In the genomic region with DNA sequence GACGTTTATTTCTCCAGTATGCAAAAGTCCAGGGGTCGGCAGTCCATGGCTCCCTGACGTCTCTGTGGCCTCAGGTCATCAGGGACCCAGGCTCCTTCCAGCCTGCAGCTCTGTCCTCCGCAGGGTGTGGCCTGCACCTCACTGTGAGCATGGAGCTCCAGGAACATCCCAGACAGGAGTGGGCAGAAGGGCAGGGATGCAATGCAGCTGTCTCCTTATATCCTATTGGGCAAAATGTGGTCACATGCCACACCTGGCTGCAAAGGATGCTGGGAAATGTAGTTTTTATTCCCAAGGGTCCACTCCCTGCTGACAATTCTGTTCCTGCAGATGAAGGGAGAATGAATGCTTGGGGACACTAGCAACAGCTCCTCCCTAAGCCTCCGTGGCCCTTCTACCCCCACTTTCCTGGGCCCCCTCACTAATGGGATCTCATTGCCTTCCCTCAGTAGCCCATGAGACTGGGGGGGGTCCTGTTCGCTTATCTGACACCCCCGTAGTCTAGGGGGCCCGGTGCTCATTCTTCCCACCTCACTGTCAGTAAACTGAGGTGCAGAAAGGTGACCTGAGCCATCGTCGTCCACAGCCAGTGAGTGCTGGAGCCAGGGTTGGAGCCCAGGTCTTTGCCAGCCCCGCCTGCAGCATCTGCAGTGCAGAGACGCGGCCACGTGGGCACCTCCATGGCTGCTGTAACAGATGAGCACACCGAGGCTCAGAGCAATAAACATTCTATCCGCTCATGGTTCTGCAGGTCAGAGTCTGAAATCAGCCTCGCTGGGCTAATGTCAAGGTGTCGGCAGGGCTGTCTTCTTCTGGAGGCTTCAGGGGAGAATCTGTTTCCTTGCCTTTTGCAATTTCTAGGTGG, we compare ENCODE assay signal across 8 cellular contexts.
DNase-seq lines count a peak whose midpoint lies in the region; ATAC-seq, FAIRE-seq and TF ChIP-seq lines count a peak whose summit lies in the region.

No MANE protein-coding gene starts in this region.

- no peak for ATAC-seq in HG03159 (IDR thresholded peaks at IDR 0.05; ENCODE audit: unreplicated experiment)

- CTCF ChIA-PET in HEK293 (lab: Yijun Ruan, JAX), result interaction anchor here (0.5 kb wide), 1 partner anchor 222 kb away, joined by 3 read pairs; no protein-coding TSS in a partner anchor

- POLR2A ChIA-PET in HEK293 (lab: Yijun Ruan, JAX), result interaction anchor here (0.5 to 0.6 kb wide), 2 partner anchors 112 to 236 kb away, joined by 3 to 4 read pairs; no protein-coding TSS in a partner anchor

- no peaks in the 10 kb centered on the region for H3K9me3 ChIP-seq in HEK293 (ENCODE audit: control insufficient read depth, insufficient read depth, low read depth, low read length)

- DNase-seq in D721Med (ENCODE audit: insufficient read length, low spot score) (peak; percentile 61), OCI-M1 (lab: John Stamatoyannopoulos, UW) (peak; percentile 70), fibroblast of gingiva (ENCODE audit: low read depth) (peak; percentile 24)
- DNase-seq in stimulated activated CD8-positive, alpha-beta memory T cell treated with anti-CD3 and anti-CD28 coated beads, Interleukin-4, amount 100 ng/mL, for 48 hours, result no peak
- no peak for DNase-seq in NK-92 treated with Interleukin-12 subunit alpha and Interleukin-12 subunit beta, amount 100 ng/mL, for 24 hours (lab: John Stamatoyannopoulos, UW)
- DNase-seq in stimulated activated CD4-positive, alpha-beta T cell treated with anti-CD3 and anti-CD28 coated beads, Interleukin-12 subunit alpha, Interleukin-12 subunit beta, amount 100 ng/mL, for 4 hours, result no peak

- no peak overlapping the region for H3K4me3 ChIP-seq in HEK293 (ENCODE audit: low read depth, low read length)

- TF ChIP-seq CTCF in D721Med (IDR thresholded peaks at IDR 0.05; ENCODE audit: insufficient read depth, missing control alignments) (no peak), HEK293 (tag by site-specific recombination; IDR thresholded peaks at IDR 0.05) (no peak)

- H3K4me1 ChIP-seq in HEK293 (ENCODE audit: control insufficient read depth, insufficient read depth, low read length), result no peaks in the 10 kb centered on the region

- H3K27ac ChIP-seq in HEK293 (ENCODE audit: extremely low read depth, low read depth, low read length), result no peak overlapping the region

- no peak for FAIRE-seq in D721Med (lab: Jason Lieb, UNC)

- no peaks in the 10 kb centered on the region for H3K36me3 ChIP-seq in HEK293 (ENCODE audit: control insufficient read depth in 2 of 2, insufficient read depth in 1 of 2, low read length in 2 of 2)

TF ChIP-seq in HEK293, 187 proteins besides CTCF, POLR2A, EP300 and RAD21:
- TF ChIP-seq HOXD13 (CRISPR knock-in tag; IDR thresholded peaks at IDR 0.05; ENCODE audit: borderline replicate concordance) (no peak), ZNF341 (tag by site-specific recombination; IDR thresholded peaks at IDR 0.05; ENCODE audit: low read depth) (peak; percentile 33; the same call in 1 of the 2 replicates), ZNF391 (tag by site-specific recombination; IDR thresholded peaks at IDR 0.05; ENCODE audit: borderline replicate concordance, low read depth) (no peak), ZNF677 (tag by site-specific recombination; IDR thresholded peaks at IDR 0.05) (no peak), SP3 (tag by site-specific recombination; IDR thresholded peaks at IDR 0.05) (0 out of 2 replicates have a peak, but pooled peaks have one; percentile 19), YY2 (tag by site-specific recombination; IDR thresholded peaks at IDR 0.05) (no peak), ZBTB48 (tag by site-specific recombination; IDR thresholded peaks at IDR 0.05) (peak; percentile 46; the same call in 1 of the 2 replicates), ZNF76 (tag by site-specific recombination; IDR thresholded peaks at IDR 0.05; ENCODE audit: borderline replicate concordance, low read depth) (peak; percentile 84), ZNF10 (tag by site-specific recombination; IDR thresholded peaks at IDR 0.05) (no peak), ZFHX2 (tag by site-specific recombination; conservative IDR thresholded peaks at IDR 0.05) (0 out of 2 replicates have a peak, but pooled peaks have one; percentile 16), REPIN1 (tag by site-specific recombination; IDR thresholded peaks at IDR 0.05; ENCODE audit: low read depth) (no peak)
- TF ChIP-seq, protein P1, sequence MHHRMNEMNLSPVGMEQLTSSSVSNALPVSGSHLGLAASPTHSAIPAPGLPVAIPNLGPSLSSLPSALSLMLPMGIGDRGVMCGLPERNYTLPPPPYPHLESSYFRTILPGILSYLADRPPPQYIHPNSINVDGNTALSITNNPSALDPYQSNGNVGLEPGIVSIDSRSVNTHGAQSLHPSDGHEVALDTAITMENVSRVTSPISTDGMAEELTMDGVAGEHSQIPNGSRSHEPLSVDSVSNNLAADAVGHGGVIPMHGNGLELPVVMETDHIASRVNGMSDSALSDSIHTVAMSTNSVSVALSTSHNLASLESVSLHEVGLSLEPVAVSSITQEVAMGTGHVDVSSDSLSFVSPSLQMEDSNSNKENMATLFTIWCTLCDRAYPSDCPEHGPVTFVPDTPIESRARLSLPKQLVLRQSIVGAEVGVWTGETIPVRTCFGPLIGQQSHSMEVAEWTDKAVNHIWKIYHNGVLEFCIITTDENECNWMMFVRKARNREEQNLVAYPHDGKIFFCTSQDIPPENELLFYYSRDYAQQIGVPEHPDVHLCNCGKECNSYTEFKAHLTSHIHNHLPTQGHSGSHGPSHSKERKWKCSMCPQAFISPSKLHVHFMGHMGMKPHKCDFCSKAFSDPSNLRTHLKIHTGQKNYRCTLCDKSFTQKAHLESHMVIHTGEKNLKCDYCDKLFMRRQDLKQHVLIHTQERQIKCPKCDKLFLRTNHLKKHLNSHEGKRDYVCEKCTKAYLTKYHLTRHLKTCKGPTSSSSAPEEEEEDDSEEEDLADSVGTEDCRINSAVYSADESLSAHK (tag by site-specific recombination; IDR thresholded peaks at IDR 0.05), result no peak
- TF ChIP-seq, protein P2, sequence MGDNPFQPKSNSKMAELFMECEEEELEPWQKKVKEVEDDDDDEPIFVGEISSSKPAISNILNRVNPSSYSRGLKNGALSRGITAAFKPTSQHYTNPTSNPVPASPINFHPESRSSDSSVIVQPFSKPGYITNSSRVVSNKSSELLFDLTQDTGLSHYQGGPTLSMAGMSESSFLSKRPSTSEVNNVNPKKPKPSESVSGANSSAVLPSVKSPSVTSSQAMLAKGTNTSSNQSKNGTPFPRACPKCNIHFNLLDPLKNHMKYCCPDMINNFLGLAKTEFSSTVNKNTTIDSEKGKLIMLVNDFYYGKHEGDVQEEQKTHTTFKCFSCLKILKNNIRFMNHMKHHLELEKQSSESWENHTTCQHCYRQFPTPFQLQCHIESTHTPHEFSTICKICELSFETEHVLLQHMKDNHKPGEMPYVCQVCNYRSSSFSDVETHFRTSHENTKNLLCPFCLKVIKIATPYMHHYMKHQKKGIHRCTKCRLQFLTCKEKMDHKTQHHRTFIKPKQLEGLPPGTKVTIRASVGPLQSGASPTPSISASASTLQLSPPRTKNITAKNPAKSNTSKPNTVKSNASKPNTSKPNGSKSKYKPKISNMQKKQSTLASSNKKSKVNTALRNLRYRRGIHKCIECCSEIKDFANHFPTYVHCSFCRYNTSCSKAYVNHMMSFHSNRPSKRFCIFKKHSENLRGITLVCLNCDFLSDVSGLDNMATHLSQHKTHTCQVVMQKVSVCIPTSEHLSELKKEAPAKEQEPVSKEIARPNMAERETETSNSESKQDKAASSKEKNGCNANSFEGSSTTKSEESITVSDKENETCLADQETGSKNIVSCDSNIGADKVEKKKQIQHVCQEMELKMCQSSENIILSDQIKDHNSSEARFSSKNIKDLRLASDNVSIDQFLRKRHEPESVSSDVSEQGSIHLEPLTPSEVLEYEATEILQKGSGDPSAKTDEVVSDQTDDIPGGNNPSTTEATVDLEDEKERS (tag by site-specific recombination; IDR thresholded peaks at IDR 0.05), result no peak
- TF ChIP-seq, protein P3, sequence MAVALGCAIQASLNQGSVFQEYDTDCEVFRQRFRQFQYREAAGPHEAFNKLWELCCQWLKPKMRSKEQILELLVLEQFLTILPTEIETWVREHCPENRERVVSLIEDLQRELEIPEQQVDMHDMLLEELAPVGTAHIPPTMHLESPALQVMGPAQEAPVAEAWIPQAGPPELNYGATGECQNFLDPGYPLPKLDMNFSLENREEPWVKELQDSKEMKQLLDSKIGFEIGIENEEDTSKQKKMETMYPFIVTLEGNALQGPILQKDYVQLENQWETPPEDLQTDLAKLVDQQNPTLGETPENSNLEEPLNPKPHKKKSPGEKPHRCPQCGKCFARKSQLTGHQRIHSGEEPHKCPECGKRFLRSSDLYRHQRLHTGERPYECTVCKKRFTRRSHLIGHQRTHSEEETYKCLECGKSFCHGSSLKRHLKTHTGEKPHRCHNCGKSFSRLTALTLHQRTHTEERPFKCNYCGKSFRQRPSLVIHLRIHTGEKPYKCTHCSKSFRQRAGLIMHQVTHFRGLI (tag by site-specific recombination; IDR thresholded peaks at IDR 0.05), result no peak
- TF ChIP-seq, protein P4, sequence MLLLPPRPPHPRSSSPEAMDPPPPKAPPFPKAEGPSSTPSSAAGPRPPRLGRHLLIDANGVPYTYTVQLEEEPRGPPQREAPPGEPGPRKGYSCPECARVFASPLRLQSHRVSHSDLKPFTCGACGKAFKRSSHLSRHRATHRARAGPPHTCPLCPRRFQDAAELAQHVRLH (tag by site-specific recombination; IDR thresholded peaks at IDR 0.05), result no peak

Comparison
In these comparisons a context has a peak if more than half of its experiments do, and no peak if none do; other contexts are left out.
1. DNase-seq: peak in D721Med (single experiment), OCI-M1 (single experiment) and fibroblast of gingiva (single experiment); none in stimulated activated CD8-positive, alpha-beta memory T cell treated with anti-CD3 and anti-CD28 coated beads, Interleukin-4, amount 100 ng/mL, for 48 hours (single experiment), NK-92 treated with Interleukin-12 subunit alpha and Interleukin-12 subunit beta, amount 100 ng/mL, for 24 hours (single experiment) and stimulated activated CD4-positive, alpha-beta T cell treated with anti-CD3 and anti-CD28 coated beads, Interleukin-12 subunit alpha, Interleukin-12 subunit beta, amount 100 ng/mL, for 4 hours (single experiment).